8 cellular contexts compared by ENCODE assay signal in the genomic region with DNA sequence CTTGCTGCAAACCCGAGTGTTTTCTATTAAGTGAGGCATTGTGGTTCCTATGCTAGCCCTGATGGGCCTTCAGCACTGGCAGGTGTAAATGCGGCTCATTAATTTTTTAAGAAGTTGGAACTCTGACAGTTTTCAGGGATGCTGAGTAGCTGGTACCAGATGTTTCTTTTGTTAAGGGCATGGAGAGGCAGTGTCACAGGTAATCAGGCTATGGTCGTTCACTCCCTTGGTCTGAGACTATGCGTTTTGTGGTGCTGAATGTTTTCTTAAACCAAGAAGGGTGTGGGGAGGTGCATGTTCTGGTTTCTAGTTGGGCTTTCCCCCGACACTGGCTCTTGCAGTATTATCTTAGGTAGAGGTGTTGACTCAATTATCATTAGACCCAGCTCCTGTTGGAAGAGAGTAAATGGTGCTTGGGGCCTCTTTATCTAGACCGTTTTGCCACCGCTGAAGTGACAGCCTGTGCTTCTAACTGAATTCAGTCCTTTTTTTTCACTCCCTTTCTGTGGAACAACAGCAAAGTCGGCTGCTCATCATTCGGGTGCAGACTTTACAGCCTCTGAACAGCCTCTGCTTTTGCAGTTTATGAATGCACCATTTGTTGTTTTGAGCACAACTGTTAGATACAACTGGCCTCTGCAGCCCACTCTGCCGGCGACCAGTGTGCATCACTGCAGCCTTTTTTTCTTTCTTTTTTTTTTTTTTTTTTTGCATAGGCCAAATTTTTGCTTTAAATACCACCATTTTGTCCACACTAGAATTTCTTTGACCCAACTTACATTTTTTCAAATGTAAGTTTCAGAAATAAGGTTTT. TPM values are rescaled to one million over a fixed set of nuclear protein-coding genes. Genes with fewer than 3 reads are reported as not detected.
DNase-seq lines count a peak whose midpoint lies in the region; ATAC-seq, FAIRE-seq and TF ChIP-seq lines count a peak whose summit lies in the region.

No MANE protein-coding gene starts in this region.

- H3K4me2 ChIP-seq in GM12878 (ENCODE audit: control insufficient read depth, insufficient read depth), result peak overlapping the region; percentile 9

- no peak for FAIRE-seq in GM12878 (lab: Jason Lieb, UNC)

- peak overlapping the region in 8 of 10 donors; percentile 22 to 79 (median 54) for H3K4me3 Mint-ChIP-seq in naive thymus-derived CD8-positive, alpha-beta T cell

- peaks cover 100% of the 10 kb centered on the region for H3K79me2 ChIP-seq in GM12878 (ENCODE audit: control insufficient read depth, insufficient read depth, low read length)

- no peaks in the 10 kb centered on the region for H3K27me3 Mint-ChIP-seq in naive thymus-derived CD8-positive, alpha-beta T cell

- DNase-seq in DMS153 treated with DMSO at 0.1 percent for 48 hours (lab: John Stamatoyannopoulos, UW; ENCODE audit: unreplicated experiment) (peak; percentile 84), NCI-H1694 treated with DMSO at 0.1 percent for 48 hours (lab: John Stamatoyannopoulos, UW) (peak; percentile 95), GM12878 (ENCODE audit: low read depth, low spot score) (no peak), GOT3 (lab: John Stamatoyannopoulos, UW) (no peak), activated T-cell treated with anti-CD3 and anti-CD28 coated beads for 4 hours (no peak), GM13976 (ENCODE audit: low spot score) (no peak)
- no peak for DNase-seq in naive thymus-derived CD8-positive, alpha-beta T cell

- H3K36me3 ChIP-seq in GM12878 (ENCODE audit: control insufficient read depth in 2 of 2, insufficient read depth in 2 of 2, low read length in 1 of 2), result peaks cover 0 to 2% of the 10 kb centered on the region in 2 experiments; a peak in 2 of 4 replicates

- H4K20me1 ChIP-seq in GM12878 (ENCODE audit: control insufficient read depth, insufficient read depth), result no peaks in the 10 kb centered on the region; the same call in 1 of the 2 replicates

- H3K9me3 ChIP-seq in GM12878 (replicated peaks; ENCODE audit: control insufficient read depth, insufficient read depth, low read length), result no peaks in the 10 kb centered on the region

- no peak overlapping the region for H3K9ac ChIP-seq in GM12878 (ENCODE audit: control insufficient read depth, insufficient read depth, low read length)

- CTCF ChIA-PET in GM12878 (lab: Yijun Ruan, JAX), result interaction anchor here (0.9 to 1.3 kb wide), 5 partner anchors 9 to 99 kb away, joined by 3 to 5 read pairs (median 3); no protein-coding TSS in a partner anchor

- 69% methylated on average over 11 of the region's 11 CpGs for WGBS in GM12878 (ENCODE audit: insufficient coverage, insufficient replicate concordance, low lambda C conversion rate, missing lambda C conversion rate)

- no peak for TF ChIP-seq EP300 in GM12878 (IDR thresholded peaks at IDR 0.05; ENCODE audit: borderline replicate concordance in 1 of 2, control insufficient read depth in 1 of 2, low read depth in 2 of 2, low read length in 2 of 2)

- intact Hi-C loops in GM12878 (cut with micrococcal nuclease; ENCODE audit: unreplicated experiment), result no loop called here

- in situ Hi-C loops in GM12878 (cut with MboI), result no loop called here
- in situ Hi-C loops in GM13976 (cut with MboI; ENCODE audit: low sequenced_read_pairs, unreplicated experiment), result no loop called here

- RAD21 ChIA-PET in GM12878 (lab: Charles Lee; ENCODE audit: unreplicated experiment), result interaction anchor here (1.1 to 5.8 kb wide), 4 partner anchors 8 to 36 kb away, joined by 3 to 49 read pairs (median 12); a partner anchor contains a TSS

- peak overlapping the region; percentile 38 for H3K27ac ChIP-seq in GM12878 (ENCODE audit: control insufficient read depth, insufficient read depth)

- no peak for TF ChIP-seq POLR2A in GM12878 (IDR thresholded peaks at IDR 0.05; ENCODE audit: low read depth, low read length)

- no peaks in the 10 kb centered on the region for H3K9me3 Mint-ChIP-seq in naive thymus-derived CD8-positive, alpha-beta T cell

- H3K4me3 ChIP-seq in GM12878, result no peak overlapping the region

- H3K4me1 Mint-ChIP-seq in naive thymus-derived CD8-positive, alpha-beta T cell, result peaks cover 36 to 80% (median 68%) of the 10 kb centered on the region in 4 donors

- TF ChIP-seq CTCF in GM12878 (IDR thresholded peaks at IDR 0.05 in 2 of 3, conservative IDR thresholded peaks at IDR 0.05 in 1 of 3; ENCODE audit: control insufficient read depth in 2 of 3, extremely low read depth in 1 of 3, insufficient read depth in 1 of 3, low read depth in 3 of 3, low read length in 3 of 3) (no peak), GM13976 (IDR thresholded peaks at IDR 0.05; ENCODE audit: borderline replicate concordance, control extremely low read depth, extremely low read depth, insufficient read depth, missing control alignments) (no peak)

- peak overlapping the region in 8 of 10 donors; percentile 22 to 81 (median 61) for H3K27ac Mint-ChIP-seq in naive thymus-derived CD8-positive, alpha-beta T cell

- POLR2A ChIA-PET in GM12878 (lab: Charles Lee), result interaction anchor here (0.7 to 1.2 kb wide), 4 partner anchors 9 to 319 kb away, joined by 3 to 10 read pairs (median 4); no protein-coding TSS in a partner anchor
- POLR2A ChIA-PET in naive thymus-derived CD8-positive, alpha-beta T cell (lab: Charles Lee), result interaction anchor here (0.9 to 2.0 kb wide), 3 partner anchors 11 to 34 kb away, joined by 4 to 9 read pairs (median 4); no protein-coding TSS in a partner anchor

- H3K36me3 Mint-ChIP-seq in naive thymus-derived CD8-positive, alpha-beta T cell, result no peaks in the 10 kb centered on the region

- no peak overlapping the region for H2AFZ ChIP-seq in GM12878 (ENCODE audit: control insufficient read depth, low read depth, low read length)

- ATAC-seq in GM12878, result peak; percentile 12
- ATAC-seq in naive thymus-derived CD8-positive, alpha-beta T cell, result no peak
- no peak for ATAC-seq in HG02610 (IDR thresholded peaks at IDR 0.05; ENCODE audit: unreplicated experiment)

- peaks cover 83% of the 10 kb centered on the region for H3K4me1 ChIP-seq in GM12878 (ENCODE audit: control insufficient read depth, insufficient read depth, low read length)

- no peaks in the 10 kb centered on the region for H3K27me3 ChIP-seq in GM12878 (replicated peaks in 1 of 2; ENCODE audit: control insufficient read depth in 2 of 2, insufficient read depth in 2 of 2, low read length in 1 of 2)

- BruUV-seq in GM12878 (replicated peaks; lab: Mats Ljungman, UMichigan), result no TSS peak

- peak; percentile 51 for TF ChIP-seq RAD21 in GM12878 (IDR thresholded peaks at IDR 0.05; ENCODE audit: insufficient read depth, low read depth, low read length)

- SMC1A ChIA-PET in GM12878 (lab: Charles Lee; ENCODE audit: uncharacterized antibody, unreplicated experiment), result interaction anchor here (0.8 to 14.1 kb wide), 6 partner anchors 10 to 93 kb away, joined by 3 to 256 read pairs (median 6); no protein-coding TSS in a partner anchor

TF ChIP-seq in GM12878, 131 proteins besides CTCF, POLR2A, EP300 and RAD21:
- peak; percentile 12; the same call in 1 of the 2 replicates for TF ChIP-seq RUNX3 (IDR thresholded peaks at IDR 0.05; ENCODE audit: low read length)
- 0 out of 2 replicates have a peak, but pooled peaks have one; percentile 25 for TF ChIP-seq YY1 (IDR thresholded peaks at IDR 0.05; ENCODE audit: low read depth, low read length)
- TF ChIP-seq CBX5 (IDR thresholded peaks at IDR 0.05; ENCODE audit: low read depth), result no peak
- no peak for TF ChIP-seq BACH1 (IDR thresholded peaks at IDR 0.05; ENCODE audit: borderline replicate concordance)

RNA-seq across cellular contexts. Expression of a gene that starts 35.6 kb away (rescaled TPM):
- 160 and 173 TPM in 2 replicates for total RNA-seq in GM12878 (2013; cell fraction: nucleolus; rRNA removed)
- total RNA-seq in GM12878 (2014; rRNA removed), result 12.3 and 14.9 TPM in 2 replicates
- total RNA-seq in GM12878 (2014; rRNA removed; fragmentation: Illumina TruSeq; extraction: Trizol), result 12.4 and 12.5 TPM in 2 replicates
- 27.3 and 30.3 TPM in 2 replicates for total RNA-seq in GM12878 (2021)
- polyA plus RNA-seq in GM12878 (2011; ENCODE audit: low read depth), result 5.8 TPM
- polyA plus RNA-seq in GM12878 (2011; rRNA removed), result 2.9 and 3.1 TPM in 2 replicates
- polyA plus RNA-seq in GM12878 (2011; cell fraction: cytosol; rRNA removed), result 2.9 and 4.9 TPM in 2 replicates
- polyA plus RNA-seq in GM12878 (2011; cell fraction: nucleus; rRNA removed), result 13.5 and 17.6 TPM in 2 replicates
- 11.1 and 11.2 TPM in 2 replicates for polyA plus RNA-seq in GM12878 (2012)
- 4.4 and 7.2 TPM in 2 replicates for polyA plus RNA-seq in GM12878 (2014; fragmentation: Illumina TruSeq; extraction: Trizol)
- 1 to 10 TPM; 1.9 to 2.1 TPM for polyA plus RNA-seq in GM12878 (2014; fragmentation: Nextera tagmentation; extraction: Ambion mirVana)
- 9.3 and 11.3 TPM in 2 replicates for polyA plus RNA-seq in GM12878 (2014; rRNA removed)
- polyA plus RNA-seq in GM12878 (2016; fragmentation: Nextera tagmentation; extraction: Ambion mirVana), result 1 to 10 TPM; 7.9 to 9.9 TPM
- 39.6 and 43.2 TPM in 2 replicates for polyA minus RNA-seq in GM12878 (2011; rRNA and poly(A)+ RNA removed)
- polyA minus RNA-seq in GM12878 (2011; cell fraction: cytosol; rRNA and poly(A)+ RNA removed), result 10.9 and 14.4 TPM in 2 replicates
- 39.0 and 65.1 TPM in 2 replicates for polyA minus RNA-seq in GM12878 (2011; cell fraction: nucleus; rRNA and poly(A)+ RNA removed)
- 10 to 100 TPM; 47.1 to 53.0 TPM for total RNA-seq in naive thymus-derived CD8-positive, alpha-beta T cell
- 1 to 10 TPM; 2.5 to 5.8 (median 5.0) TPM for polyA plus RNA-seq in naive thymus-derived CD8-positive, alpha-beta T cell

Comparison
In these comparisons a context has a peak if more than half of its experiments do, and no peak if none do; other contexts are left out.
1. DNase-seq: peak in DMS153 treated with DMSO at 0.1 percent for 48 hours (single experiment) and NCI-H1694 treated with DMSO at 0.1 percent for 48 hours (single experiment); none in GM12878 (single experiment), naive thymus-derived CD8-positive, alpha-beta T cell (0 of 10), GOT3 (single experiment), activated T-cell treated with anti-CD3 and anti-CD28 coated beads for 4 hours (single experiment) and GM13976 (single experiment).